1 cellular context compared by ENCODE assay signal in the genomic region with DNA sequence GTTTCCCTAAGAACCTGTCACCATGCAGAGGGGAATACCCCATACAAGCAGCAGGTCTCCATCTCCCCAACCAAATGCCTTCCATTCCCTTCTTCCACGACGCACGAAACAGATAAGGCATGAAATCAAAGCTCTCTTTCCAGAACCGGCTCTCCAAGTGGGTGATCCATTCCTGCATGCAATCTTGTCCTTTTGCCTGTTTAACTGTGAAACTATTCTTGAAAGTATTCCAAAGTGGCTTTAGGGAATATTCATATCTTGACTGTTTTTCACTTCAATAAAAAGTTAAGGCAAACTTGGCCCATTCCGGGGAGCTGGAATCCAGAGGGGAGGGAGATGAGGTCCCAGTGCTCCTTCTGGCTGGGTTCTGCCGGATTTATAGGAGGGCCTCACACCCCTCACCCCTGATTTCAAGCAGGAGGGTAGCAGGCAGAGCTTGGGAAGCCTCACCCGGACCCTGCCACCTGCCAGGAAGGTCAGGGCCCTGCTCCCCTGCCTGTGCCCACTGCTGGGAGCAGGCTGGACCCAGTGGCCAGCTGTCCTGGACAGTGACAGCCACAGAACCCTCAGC.
TF ChIP-seq lines count a peak whose summit lies in the region.

No MANE protein-coding gene starts in this region.

TF ChIP-seq in A549, 52 proteins besides CTCF, POLR2A, EP300 and RAD21 (continued from another document):
- TF ChIP-seq REST (IDR thresholded peaks at IDR 0.05) = no peak
- TF ChIP-seq EHMT2 (IDR thresholded peaks at IDR 0.05; ENCODE audit: low read depth) = no peak
- no peak for TF ChIP-seq PHF8 (IDR thresholded peaks at IDR 0.05; ENCODE audit: borderline replicate concordance, low read depth)
- TF ChIP-seq HMGXB4 (CRISPR knock-in tag; IDR thresholded peaks at IDR 0.05; ENCODE audit: borderline replicate concordance) = no peak
- no peak for TF ChIP-seq NPAS2 (CRISPR knock-in tag; IDR thresholded peaks at IDR 0.05; ENCODE audit: borderline replicate concordance)
- TF ChIP-seq CBX2 (IDR thresholded peaks at IDR 0.05; ENCODE audit: borderline replicate concordance, low read depth) = no peak
- no peak for TF ChIP-seq MYC (IDR thresholded peaks at IDR 0.05; ENCODE audit: borderline replicate concordance, low read length)
- TF ChIP-seq TFCP2L1 (CRISPR knock-in tag; IDR thresholded peaks at IDR 0.05) = no peak
- no peak for TF ChIP-seq KDM1A (IDR thresholded peaks at IDR 0.05; ENCODE audit: low read depth)
- TF ChIP-seq BCL3 (IDR thresholded peaks at IDR 0.05) = no peak
- no peak for TF ChIP-seq E2F6 (IDR thresholded peaks at IDR 0.05; ENCODE audit: borderline replicate concordance, low read depth)
